In the genomic region with DNA sequence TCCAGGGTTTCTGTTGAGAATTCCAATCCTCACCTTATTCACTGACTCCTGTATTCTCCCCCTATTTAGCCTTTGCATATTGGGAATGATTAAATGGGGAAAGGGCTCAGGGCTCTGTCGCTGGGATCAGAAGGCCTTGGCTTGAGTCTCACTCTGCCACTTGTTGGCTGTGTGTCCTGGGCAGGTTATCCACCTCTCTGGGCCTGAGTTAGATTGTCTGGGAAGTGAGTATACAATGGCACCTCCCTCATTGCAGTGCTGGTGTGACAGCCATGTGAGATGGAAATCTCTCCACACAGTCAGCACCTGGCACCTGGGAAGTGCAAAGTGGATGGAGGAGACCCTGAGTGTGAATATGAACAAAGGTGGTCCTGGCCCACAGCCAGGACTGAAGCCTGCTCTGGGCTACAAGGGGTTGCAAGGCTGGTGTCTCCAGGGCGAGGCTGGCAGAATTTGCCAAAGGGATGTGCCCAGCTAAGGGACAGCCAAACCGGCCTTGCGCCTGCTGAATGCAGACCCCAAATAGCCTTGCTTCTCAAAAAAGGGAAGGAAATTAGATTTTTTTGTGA, we compare ENCODE assay signal across 1 cellular context.
TF ChIP-seq lines count a peak whose summit lies in the region.

No MANE protein-coding gene starts in this region.

TF ChIP-seq in HepG2, 621 proteins besides CTCF, POLR2A, EP300 and RAD21 (continued from another document):
- TF ChIP-seq, protein P1, sequence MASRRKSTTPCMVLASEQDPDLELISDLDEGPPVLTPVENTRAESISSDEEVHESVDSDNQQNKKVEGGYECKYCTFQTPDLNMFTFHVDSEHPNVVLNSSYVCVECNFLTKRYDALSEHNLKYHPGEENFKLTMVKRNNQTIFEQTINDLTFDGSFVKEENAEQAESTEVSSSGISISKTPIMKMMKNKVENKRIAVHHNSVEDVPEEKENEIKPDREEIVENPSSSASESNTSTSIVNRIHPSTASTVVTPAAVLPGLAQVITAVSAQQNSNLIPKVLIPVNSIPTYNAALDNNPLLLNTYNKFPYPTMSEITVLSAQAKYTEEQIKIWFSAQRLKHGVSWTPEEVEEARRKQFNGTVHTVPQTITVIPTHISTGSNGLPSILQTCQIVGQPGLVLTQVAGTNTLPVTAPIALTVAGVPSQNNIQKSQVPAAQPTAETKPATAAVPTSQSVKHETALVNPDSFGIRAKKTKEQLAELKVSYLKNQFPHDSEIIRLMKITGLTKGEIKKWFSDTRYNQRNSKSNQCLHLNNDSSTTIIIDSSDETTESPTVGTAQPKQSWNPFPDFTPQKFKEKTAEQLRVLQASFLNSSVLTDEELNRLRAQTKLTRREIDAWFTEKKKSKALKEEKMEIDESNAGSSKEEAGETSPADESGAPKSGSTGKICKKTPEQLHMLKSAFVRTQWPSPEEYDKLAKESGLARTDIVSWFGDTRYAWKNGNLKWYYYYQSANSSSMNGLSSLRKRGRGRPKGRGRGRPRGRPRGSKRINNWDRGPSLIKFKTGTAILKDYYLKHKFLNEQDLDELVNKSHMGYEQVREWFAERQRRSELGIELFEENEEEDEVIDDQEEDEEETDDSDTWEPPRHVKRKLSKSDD (CRISPR knock-in tag; IDR thresholded peaks at IDR 0.05; ENCODE audit: low read depth), result no peak
- TF ChIP-seq ZNF768 (CRISPR knock-in tag; IDR thresholded peaks at IDR 0.05), result peak; percentile 53; the same call in 1 of the 2 replicates
- TF ChIP-seq RBM39 (IDR thresholded peaks at IDR 0.05; ENCODE audit: low read depth, low read length, poor library complexity, severe bottlenecking), result no peak
